Comparison of ENCODE assay signal across 8 cellular contexts in genomic region chr2:231408304-231408703, GRCh38. TPM values are rescaled to one million over a fixed set of nuclear protein-coding genes. Genes with fewer than 3 reads are reported as not detected.
A peak's percentile ranks its signal among the peaks of the same experiment; 100 is the strongest.
DNase-seq lines count a peak whose midpoint lies in the region; ATAC-seq, FAIRE-seq and TF ChIP-seq lines count a peak whose summit lies in the region.
"Not testable (repeated sequence)": the region's sequence is repeated elsewhere in the genome, so short reads cannot be mapped to it uniquely, and the experiment has no call there.
"Had no signal": no experiment of that assay in that cellular context is flagged by ENCODE, and none has a peak within 500 bp of the region (broad histone marks: within the 10 kb centered on the region; RNA-seq: fewer than 3 reads in every experiment).

No MANE protein-coding gene starts in this region.

- H3T11ph ChIP-seq in H9 (ENCODE audit: low read length) = not testable (repeated sequence)

- not testable (repeated sequence) for H3K79me2 ChIP-seq in H9 (ENCODE audit: insufficient read depth, low read length)

- H2BK15ac ChIP-seq in H9 (ENCODE audit: low read depth, low read length) = not testable (repeated sequence)

- CTCF ChIA-PET in WTC11 (lab: Charles Lee) = interaction anchor here (0.7 to 4.5 kb wide), 9 partner anchors 8 to 304 kb away, joined by 3 to 37 read pairs (median 3); no protein-coding TSS in a partner anchor

- not testable (repeated sequence) for H3K27ac ChIP-seq in H9 (ENCODE audit: insufficient read length, low read depth, low read length); foreskin keratinocyte
- H3K27ac ChIP-seq in body of pancreas (peak overlapping the region in 3 of 4 donors; percentile 77 to 94 (median 94)), pancreas (peak overlapping the region in 3 of 4 donors; percentile 31 to 94 (median 88))

- H3K56ac ChIP-seq in H9 (ENCODE audit: insufficient read length, low read depth, low read length) = not testable (repeated sequence)

- DNase-seq in BE2C; H9; WTC11 (ENCODE audit: low spot score); foreskin keratinocyte; pancreas: not testable (repeated sequence)
- peak in 1 of 4 donors; percentile 63 for DNase-seq in body of pancreas

- not testable (repeated sequence) for H2BK20ac ChIP-seq in H9 (ENCODE audit: low read depth, low read length, poor library complexity, severe bottlenecking)

- H3K4ac ChIP-seq in H9 (ENCODE audit: low read depth, low read length) = not testable (repeated sequence)

- not testable (repeated sequence) for H2AFZ ChIP-seq in H9 (ENCODE audit: low read length)

- peaks cover 55 to 62% of the 10 kb centered on the region in 2 experiments for H3K4me1 Mint-ChIP-seq in H9
- H3K4me1 Mint-ChIP-seq in WTC11 = peaks cover 76% of the 10 kb centered on the region

- H3K36me3 ChIP-seq in BE2C; body of pancreas (replicated peaks in 1 of 2; ENCODE audit: insufficient read depth in 1 of 2, low read depth in 2 of 2); pancreas: not testable (repeated sequence)

- H3K36me3 Mint-ChIP-seq in H9 (ENCODE audit: insufficient read depth in 1 of 3, low read depth in 3 of 3) (peaks cover 3 to 12% (median 7%) of the 10 kb centered on the region in 3 experiments; a peak in 5 of 7 replicates), WTC11 (peaks cover 20% of the 10 kb centered on the region)

- H3K18ac ChIP-seq in H9 (ENCODE audit: insufficient read length, low read depth, low read length) = not testable (repeated sequence)

- intact Hi-C loops in body of pancreas (cut with DNase I); pancreas (cut with DNase I): not testable (repeated sequence)

- not testable (repeated sequence) for H4K20me1 ChIP-seq in H9 (ENCODE audit: control insufficient read depth, insufficient read depth, insufficient read length)

- H3K9ac ChIP-seq in H9 (ENCODE audit: extremely low read depth, insufficient read length, low read length) = not testable (repeated sequence)

- H3K4me3 Mint-ChIP-seq in H9, WTC11: not testable (repeated sequence)

- not testable (repeated sequence) for H3K27me3 ChIP-seq in BE2C; H9 (ENCODE audit: insufficient read depth, low read length); body of pancreas; foreskin keratinocyte; pancreas

- WGBS in H9 (ENCODE audit: extremely low coverage, insufficient read length, low lambda C conversion rate) = no CpG with 5 or more reads among the region's 9 CpGs
- WGBS in body of pancreas, 2 donors = 26 to 38% methylated on average over 9 of the region's 9 CpGs
- 39 to 55% methylated on average over 9 of the region's 9 CpGs for WGBS in pancreas, 2 donors

- not testable (repeated sequence) for ATAC-seq in WTC11, body of pancreas, foreskin keratinocyte, pancreas

- H3K4me3 ChIP-seq in BE2C (ENCODE audit: low read depth, low read length); body of pancreas; pancreas: not testable (repeated sequence)

- POLR2A ChIA-PET in WTC11 (lab: Charles Lee) = not testable (repeated sequence)

- H4K5ac ChIP-seq in H9 (ENCODE audit: insufficient read length, low read depth, low read length) = not testable (repeated sequence)

- H2BK120ac ChIP-seq in H9 (ENCODE audit: low read depth, low read length, poor library complexity, severe bottlenecking) = not testable (repeated sequence)

- not testable (repeated sequence) for H3K23ac ChIP-seq in H9 (ENCODE audit: insufficient read length, low read depth, low read length)

- not testable (repeated sequence) for H3K27me3 Mint-ChIP-seq in H9 (ENCODE audit: low read depth); WTC11 (ENCODE audit: low read depth)

- H2BK5ac ChIP-seq in H9 (ENCODE audit: insufficient read length, low read length) = not testable (repeated sequence)

- H3K9me3 ChIP-seq in BE2C; H9 (ENCODE audit: control insufficient read depth, low read depth, low read length); body of pancreas; pancreas: not testable (repeated sequence)

- H3K4me1 ChIP-seq in BE2C = peaks cover 16% of the 10 kb centered on the region
- H3K4me1 ChIP-seq in H9 (ENCODE audit: insufficient read depth, low read length); foreskin keratinocyte: not testable (repeated sequence)
- H3K4me1 ChIP-seq in body of pancreas = peaks cover 95% of the 10 kb centered on the region
- peaks cover 10 to 36% (median 21%) of the 10 kb centered on the region in 3 donors for H3K4me1 ChIP-seq in pancreas

- not testable (repeated sequence) for H2BK12ac ChIP-seq in H9 (ENCODE audit: insufficient read length, low read depth, low read length)

- H3K79me1 ChIP-seq in H9 (ENCODE audit: insufficient read depth, low read depth, low read length, poor library complexity, severe bottlenecking) = not testable (repeated sequence)

- TF ChIP-seq POLR2A in body of pancreas (IDR thresholded peaks at IDR 0.05) = not testable (repeated sequence)

- not testable (repeated sequence) for H4K8ac ChIP-seq in H9 (replicated peaks; ENCODE audit: insufficient read length, low read depth, low read length)

- FAIRE-seq in pancreas (lab: Jason Lieb, UNC) = not testable (repeated sequence)

- not testable (repeated sequence) for H3K23me2 ChIP-seq in H9 (ENCODE audit: insufficient read length, low read depth, low read length, poor library complexity, severe bottlenecking)

- peak; percentile 24; the same call in 1 of the 2 replicates for TF ChIP-seq CTCF in BE2C (IDR thresholded peaks at IDR 0.05; ENCODE audit: low read depth, low read length)
- peak; percentile 21; the same call in 1 of the 3 replicates for TF ChIP-seq CTCF in H9 (conservative IDR thresholded peaks at IDR 0.05)
- TF ChIP-seq CTCF in WTC11 (IDR thresholded peaks at IDR 0.05); pancreas (IDR thresholded peaks at IDR 0.05): not testable (repeated sequence)
- TF ChIP-seq CTCF in body of pancreas (IDR thresholded peaks at IDR 0.05) = peak in 3 of 7 experiments; percentile 16 to 29 (median 18)
- peak; percentile 20 for TF ChIP-seq CTCF in foreskin keratinocyte (conservative IDR thresholded peaks at IDR 0.05)

- not testable (repeated sequence) for H4K91ac ChIP-seq in H9 (ENCODE audit: insufficient read length, low read depth, low read length)

- not testable (repeated sequence) for H3K14ac ChIP-seq in H9 (ENCODE audit: insufficient read depth, low read length)

- not testable (repeated sequence) for H3K4me2 ChIP-seq in H9 (ENCODE audit: insufficient read depth, insufficient read length, low read length)

- H2AK5ac ChIP-seq in H9 (ENCODE audit: insufficient read length, low read length) = not testable (repeated sequence)

- peak overlapping the region; percentile 11 to 81 (median 55); a peak in 2 of 7 replicates for H3K27ac Mint-ChIP-seq in H9
- peak overlapping the region; percentile 84 for H3K27ac Mint-ChIP-seq in WTC11

- H3K9me3 Mint-ChIP-seq in H9 = peaks cover 16 to 26% of the 10 kb centered on the region in 2 experiments
- H3K9me3 Mint-ChIP-seq in WTC11 = peaks cover 17% of the 10 kb centered on the region

RNA-seq across cellular contexts. Expression of gene B3GNT7, which starts 12.8 kb away (rescaled TPM):
- not detected for polyA plus RNA-seq in BE2C (2012; ENCODE audit: insufficient read depth, insufficient read length, low read depth)
- 39.1 and 42.2 TPM in 2 replicates for total RNA-seq in H9 (2021)
- total RNA-seq in WTC11 (2021) = 151 to 197 TPM (median 194 TPM) in 3 replicates
- 10 to 100 TPM in 1 of 2 donors, 1 to 10 TPM in 1; 8.6 to 22.1 TPM for total RNA-seq in body of pancreas
- 0.07 and 0.10 TPM in 2 replicates for total RNA-seq in foreskin keratinocyte
- polyA plus RNA-seq in foreskin keratinocyte = 0.07 and 0.08 TPM in 2 replicates
- 10 to 100 TPM in 5 of 6 donors, 1 to 10 TPM in 1; 9.9 to 34.5 (median 15.2) TPM for total RNA-seq in pancreas
- 1 to 10 TPM; 5.6 to 8.4 TPM for polyA plus RNA-seq in pancreas
- total RNA-seq: A172, H4 had no signal

RNA-seq across cellular contexts. Expression of gene NCL, which starts 56.0 kb away (rescaled TPM):
- polyA plus RNA-seq in BE2C (2012; ENCODE audit: insufficient read depth, insufficient read length, low read depth) = 932 TPM
- 1,269 and 1,271 TPM in 2 replicates for total RNA-seq in H9 (2021)
- 944 to 1,223 TPM (median 1,004 TPM) in 3 replicates for total RNA-seq in WTC11 (2021)
- 100 to 1,000 TPM; 108 to 159 TPM for total RNA-seq in body of pancreas
- total RNA-seq in foreskin keratinocyte = 474 and 700 TPM in 2 replicates
- polyA plus RNA-seq in foreskin keratinocyte = 414 and 535 TPM in 2 replicates
- 100 to 1,000 TPM; 214 to 364 (median 227) TPM for total RNA-seq in pancreas
- 100 to 1,000 TPM in 1 of 2 donors, 10 to 100 TPM in 1; 69.9 to 117 TPM for polyA plus RNA-seq in pancreas
